ENCODE assay signal across 1 cellular context in genomic region chr2:99559075-99559662, GRCh38.
TF ChIP-seq lines count a peak whose summit lies in the region.

No MANE protein-coding gene starts in this region.

TF ChIP-seq in GM12878, 131 proteins besides CTCF, POLR2A, EP300 and RAD21 (continued from another document):
- TF ChIP-seq, protein P1, sequence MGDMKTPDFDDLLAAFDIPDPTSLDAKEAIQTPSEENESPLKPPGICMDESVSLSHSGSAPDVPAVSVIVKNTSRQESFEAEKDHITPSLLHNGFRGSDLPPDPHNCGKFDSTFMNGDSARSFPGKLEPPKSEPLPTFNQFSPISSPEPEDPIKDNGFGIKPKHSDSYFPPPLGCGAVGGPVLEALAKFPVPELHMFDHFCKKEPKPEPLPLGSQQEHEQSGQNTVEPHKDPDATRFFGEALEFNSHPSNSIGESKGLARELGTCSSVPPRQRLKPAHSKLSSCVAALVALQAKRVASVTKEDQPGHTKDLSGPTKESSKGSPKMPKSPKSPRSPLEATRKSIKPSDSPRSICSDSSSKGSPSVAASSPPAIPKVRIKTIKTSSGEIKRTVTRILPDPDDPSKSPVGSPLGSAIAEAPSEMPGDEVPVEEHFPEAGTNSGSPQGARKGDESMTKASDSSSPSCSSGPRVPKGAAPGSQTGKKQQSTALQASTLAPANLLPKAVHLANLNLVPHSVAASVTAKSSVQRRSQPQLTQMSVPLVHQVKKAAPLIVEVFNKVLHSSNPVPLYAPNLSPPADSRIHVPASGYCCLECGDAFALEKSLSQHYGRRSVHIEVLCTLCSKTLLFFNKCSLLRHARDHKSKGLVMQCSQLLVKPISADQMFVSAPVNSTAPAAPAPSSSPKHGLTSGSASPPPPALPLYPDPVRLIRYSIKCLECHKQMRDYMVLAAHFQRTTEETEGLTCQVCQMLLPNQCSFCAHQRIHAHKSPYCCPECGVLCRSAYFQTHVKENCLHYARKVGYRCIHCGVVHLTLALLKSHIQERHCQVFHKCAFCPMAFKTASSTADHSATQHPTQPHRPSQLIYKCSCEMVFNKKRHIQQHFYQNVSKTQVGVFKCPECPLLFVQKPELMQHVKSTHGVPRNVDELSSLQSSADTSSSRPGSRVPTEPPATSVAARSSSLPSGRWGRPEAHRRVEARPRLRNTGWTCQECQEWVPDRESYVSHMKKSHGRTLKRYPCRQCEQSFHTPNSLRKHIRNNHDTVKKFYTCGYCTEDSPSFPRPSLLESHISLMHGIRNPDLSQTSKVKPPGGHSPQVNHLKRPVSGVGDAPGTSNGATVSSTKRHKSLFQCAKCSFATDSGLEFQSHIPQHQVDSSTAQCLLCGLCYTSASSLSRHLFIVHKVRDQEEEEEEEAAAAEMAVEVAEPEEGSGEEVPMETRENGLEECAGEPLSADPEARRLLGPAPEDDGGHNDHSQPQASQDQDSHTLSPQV (IDR thresholded peaks at IDR 0.05) = no peak
